26 cellular contexts compared by ENCODE assay signal in the genomic region with DNA sequence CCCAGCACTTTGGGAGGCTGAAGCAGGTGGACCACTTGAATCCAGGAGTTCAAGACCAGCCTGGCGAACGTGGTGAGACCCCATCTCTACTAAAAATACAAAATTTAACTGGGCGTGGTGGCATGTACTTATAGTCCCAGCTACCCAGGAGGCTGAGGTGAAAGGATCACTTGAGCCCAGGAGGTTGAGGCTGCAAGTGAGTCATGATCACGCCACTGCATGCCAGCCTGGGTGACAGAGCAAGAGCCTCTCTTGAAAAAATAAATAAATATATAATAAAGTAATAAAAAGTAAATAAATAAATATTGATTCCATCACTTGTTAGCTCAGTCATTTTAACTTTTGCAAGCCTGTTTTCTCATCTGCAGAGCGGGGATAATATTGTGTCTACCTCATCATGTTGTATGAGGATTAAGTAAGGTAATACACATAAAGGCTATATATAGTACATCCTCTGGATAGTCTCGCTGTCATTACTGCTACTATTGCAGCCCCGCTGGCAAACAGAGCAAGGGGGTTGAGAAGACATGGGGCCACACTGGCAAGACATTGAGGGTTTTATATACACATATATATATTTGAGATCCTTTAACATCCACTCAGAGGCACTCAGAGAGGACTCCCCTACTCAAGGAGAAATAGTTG.
"Had no signal": no experiment of that assay in that cellular context is flagged by ENCODE, and none has a peak within 500 bp of the region (broad histone marks: within the 10 kb centered on the region; RNA-seq: fewer than 3 reads in every experiment).

No MANE protein-coding gene starts in this region.

- DNase-seq: activated CD4-positive, alpha-beta T cell treated with anti-CD3 and anti-CD28 coated beads, Interleukin-2, amount 50 U/mL, for 48 hours; activated CD8-positive, alpha-beta memory T cell treated with anti-CD3 and anti-CD28 coated beads, Interleukin-2, amount 50 U/mL, for 48 hours; activated naive CD4-positive, alpha-beta T cell treated with Interleukin-2 at 50 U/mL for 16 hours; activated naive CD8-positive, alpha-beta T cell treated with anti-CD3 and anti-CD28 coated beads for 36 hours; activated T-cell treated with anti-CD3 and anti-CD28 coated beads, Interleukin-2, amount 50 U/mL, for 4 hours; cerebellar nuclear complex; endodermal cell; erythroblast; foreskin fibroblast; immature natural killer cell; midbrain; natural killer cell; ovary; stimulated activated CD4-positive, alpha-beta T cell treated with anti-CD3 and anti-CD28 coated beads, Interleukin-12 subunit alpha, Interleukin-12 subunit beta, amount 100 ng/mL, for 4 hours; stimulated activated CD4-positive, alpha-beta T cell treated with anti-CD3 and anti-CD28 coated beads, Interleukin-1b, Interleukin-23, amount 100 ng/mL, for 48 hours; stimulated activated naive CD8-positive, alpha-beta T cell treated with anti-CD3 and anti-CD28 coated beads, Interleukin-15, amount 100 ng/mL, for 72 hours; T-helper 1 cell had no signal

- H3K27me3 Mint-ChIP-seq: activated naive CD8-positive, alpha-beta T cell treated with anti-CD3 and anti-CD28 coated beads for 36 hours had no signal

- H3K4me1 ChIP-seq: prostate gland, suprapubic skin, tibial nerve had no signal

- H3K27ac Mint-ChIP-seq: activated naive CD8-positive, alpha-beta T cell treated with anti-CD3 and anti-CD28 coated beads for 36 hours; activated T-helper 2 cell treated with anti-CD3 and anti-CD28 coated beads, Interferon-gamma antibody, Interleukin-2, Interleukin-4, amounts not matched to agents 10 μg/mL and 5 μg/mL and 100 μg/mL, durations not matched to agents 14 hours and 24 hours and 36 hours; endodermal cell; immature natural killer cell; natural killer cell; stimulated activated effector memory CD8-positive, alpha-beta T cell treated with anti-CD3 and anti-CD28 coated beads, Interleukin-12 subunit alpha, Interleukin-12 subunit beta, amount 100 ng/mL, for 72 hours; stimulated activated naive CD8-positive, alpha-beta T cell treated with anti-CD3 and anti-CD28 coated beads, Interleukin-15, amount 100 ng/mL, for 72 hours; WTC11 had no signal

- H3K4me2 ChIP-seq: hepatocyte had no signal

- H3K9me3 ChIP-seq: ovary, prostate gland, right atrium auricular region, suprapubic skin, tibial nerve had no signal

- H3K9me3 Mint-ChIP-seq: natural killer cell; stimulated activated effector memory CD8-positive, alpha-beta T cell treated with anti-CD3 and anti-CD28 coated beads, Interleukin-12 subunit alpha, Interleukin-12 subunit beta, amount 100 ng/mL, for 72 hours had no signal

- H3K79me2 ChIP-seq: hepatocyte had no signal

- H3K27ac ChIP-seq: hepatocyte, ovary, prostate gland, suprapubic skin, tibial nerve had no signal

- H3K36me3 ChIP-seq: ovary, prostate gland, suprapubic skin, tibial nerve had no signal

- H3K4me3 ChIP-seq: coronary artery, hepatocyte, ovary, prostate gland, right atrium auricular region, suprapubic skin, tibial nerve had no signal

- H3K36me3 Mint-ChIP-seq: activated naive CD8-positive, alpha-beta T cell treated with anti-CD3 and anti-CD28 coated beads for 36 hours; immature natural killer cell; natural killer cell; stimulated activated effector memory CD8-positive, alpha-beta T cell treated with anti-CD3 and anti-CD28 coated beads, Interleukin-12 subunit alpha, Interleukin-12 subunit beta, amount 100 ng/mL, for 72 hours had no signal

- H3K4me1 Mint-ChIP-seq: activated naive CD8-positive, alpha-beta T cell treated with anti-CD3 and anti-CD28 coated beads for 36 hours; immature natural killer cell; natural killer cell; stimulated activated effector memory CD8-positive, alpha-beta T cell treated with anti-CD3 and anti-CD28 coated beads, Interleukin-12 subunit alpha, Interleukin-12 subunit beta, amount 100 ng/mL, for 72 hours; stimulated activated naive CD8-positive, alpha-beta T cell treated with anti-CD3 and anti-CD28 coated beads, Interleukin-15, amount 100 ng/mL, for 72 hours had no signal

- H3K4me3 Mint-ChIP-seq: activated naive CD8-positive, alpha-beta T cell treated with anti-CD3 and anti-CD28 coated beads for 36 hours; activated T-cell treated with anti-CD3 and anti-CD28 coated beads, Interleukin-2, amount 50 U/mL, for 4 hours; endodermal cell; immature natural killer cell; natural killer cell; stimulated activated effector memory CD8-positive, alpha-beta T cell treated with anti-CD3 and anti-CD28 coated beads, Interleukin-12 subunit alpha, Interleukin-12 subunit beta, amount 100 ng/mL, for 72 hours; stimulated activated naive CD8-positive, alpha-beta T cell treated with anti-CD3 and anti-CD28 coated beads, Interleukin-15, amount 100 ng/mL, for 72 hours; WTC11 had no signal

- H3K27me3 ChIP-seq: hepatocyte, ovary, right atrium auricular region, suprapubic skin, tibial nerve had no signal

- H2AFZ ChIP-seq: hepatocyte had no signal
